In the genomic region with DNA sequence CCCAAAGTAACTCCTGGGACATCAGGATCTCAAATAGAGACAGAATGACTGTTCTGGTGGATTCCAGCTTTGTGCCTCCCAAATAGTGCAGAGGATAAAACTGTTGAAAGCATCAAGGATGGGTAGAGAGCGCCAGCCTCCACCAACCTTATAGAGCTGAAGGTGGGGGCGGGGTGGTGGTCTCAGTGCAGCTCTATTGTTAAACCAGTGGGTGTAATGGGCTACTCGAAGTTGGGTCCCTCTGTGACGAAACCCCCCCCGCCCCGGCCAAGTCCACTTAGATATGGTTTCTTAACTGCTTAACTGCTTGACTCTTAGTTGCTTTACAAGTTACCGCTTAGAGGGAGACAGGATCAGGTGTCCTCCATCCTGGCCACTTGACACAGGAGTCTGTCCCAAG, we compare ENCODE assay signal across 8 cellular contexts. TPM values are rescaled to one million over a fixed set of nuclear protein-coding genes. Genes with fewer than 3 reads are reported as not detected.
DNase-seq lines count a peak whose midpoint lies in the region; ATAC-seq, FAIRE-seq and TF ChIP-seq lines count a peak whose summit lies in the region.

No MANE protein-coding gene starts in this region.

- no peak for TF ChIP-seq CTCF in GM12864 (IDR thresholded peaks at IDR 0.05; ENCODE audit: low read depth, low read length, missing control alignments)
- no peak for TF ChIP-seq CTCF in fibroblast of lung (conservative IDR thresholded peaks at IDR 0.05 in 1 of 2, IDR thresholded peaks at IDR 0.05 in 1 of 2; ENCODE audit: low read depth in 1 of 2, low read length in 2 of 2)
- no peak for TF ChIP-seq CTCF in psoas muscle (IDR thresholded peaks at IDR 0.05)

- H3K27me3 ChIP-seq in fibroblast of lung (ENCODE audit: control insufficient read depth, insufficient read depth, low read length) (no peaks in the 10 kb centered on the region), psoas muscle (ENCODE audit: insufficient read depth in 3 of 3, low read length in 2 of 3) (no peaks in the 10 kb centered on the region)

- H3K36me3 ChIP-seq in fibroblast of lung (ENCODE audit: control insufficient read depth, insufficient read depth, low read length): peaks cover 7% of the 10 kb centered on the region
- H3K36me3 ChIP-seq in psoas muscle (ENCODE audit: insufficient read depth in 1 of 2, low read depth in 1 of 2): peaks cover 16 to 65% of the 10 kb centered on the region in 2 donors

- intact Hi-C loops in psoas muscle (cut with DNase I): loop anchor here in 1 of 2 donors (5.0 to 10.0 kb wide), 2 partner anchors 269 to 327 kb away; no protein-coding TSS in a partner anchor

- H3K4me3 ChIP-seq in GM12864 (ENCODE audit: low read depth, low read length): peak overlapping the region; percentile 78
- H3K4me3 ChIP-seq in fibroblast of lung (replicated peaks in 1 of 4; ENCODE audit: control extremely low read depth in 1 of 4, insufficient read depth in 1 of 4, low read depth in 3 of 4, low read length in 4 of 4): peak overlapping the region; percentile 69 to 98 (median 76)
- peak overlapping the region; percentile 93 for H3K4me3 ChIP-seq in psoas muscle

- 14 to 15% (median 15%) methylated on average over 7 of the region's 7 CpGs for WGBS in psoas muscle, 3 donors

- H3K9me3 ChIP-seq in fibroblast of lung (ENCODE audit: control insufficient read depth, insufficient read depth, low read depth, low read length) (no peaks in the 10 kb centered on the region), psoas muscle (no peaks in the 10 kb centered on the region)

- H3K4me2 ChIP-seq in fibroblast of lung (ENCODE audit: extremely low read depth, insufficient read depth, low read length): peak overlapping the region; percentile 85

- no peak overlapping the region for H2AFZ ChIP-seq in fibroblast of lung (ENCODE audit: low read length)

- ATAC-seq in psoas muscle: peak in 2 of 4 donors; percentile 12 to 23

- H3K9ac ChIP-seq in fibroblast of lung (ENCODE audit: insufficient read depth, low read length): peak overlapping the region; percentile 95

- peaks cover 28% of the 10 kb centered on the region for H3K79me2 ChIP-seq in fibroblast of lung (ENCODE audit: control insufficient read depth, insufficient read depth, low read length)

- peaks cover 9% of the 10 kb centered on the region for H3K4me1 ChIP-seq in fibroblast of lung (ENCODE audit: control insufficient read depth, extremely low read depth, insufficient read depth, low read length)
- peaks cover 13% of the 10 kb centered on the region for H3K4me1 ChIP-seq in psoas muscle

- H3K27ac ChIP-seq in fibroblast of lung (ENCODE audit: insufficient read depth, low read length): peak overlapping the region; percentile 82
- H3K27ac ChIP-seq in psoas muscle: peak overlapping the region; percentile 85

- no peak for FAIRE-seq in HTR-8/SVneo (lab: Jason Lieb, UNC)

- DNase-seq in GM12864 (ENCODE audit: low read depth): no peak
- DNase-seq in RKO (ENCODE audit: low spot score): peak; percentile 23
- no peak for DNase-seq in fibroblast of lung (ENCODE audit: low read depth in 2 of 2)
- no peak for DNase-seq in psoas muscle
- no peak for DNase-seq in NCI-H748 treated with DMSO at 0.1 percent for 48 hours (lab: John Stamatoyannopoulos, UW)
- DNase-seq in occipital lobe (lab: John Stamatoyannopoulos, UW): no peak
- DNase-seq in HTR-8/SVneo (ENCODE audit: insufficient read length, low spot score): no peak
- no peak for DNase-seq in stimulated activated CD4-positive, alpha-beta T cell treated with anti-CD3 and anti-CD28 coated beads, Interleukin-4, amount 100 ng/mL, for 1 hour

- no peaks in the 10 kb centered on the region for H4K20me1 ChIP-seq in fibroblast of lung (ENCODE audit: control insufficient read depth, extremely low read depth, insufficient read depth, low read length)

RNA-seq across cellular contexts. Expression of gene DHX30, which starts 22.7 kb away (rescaled TPM):
- 43.1 and 47.1 TPM in 2 replicates for total RNA-seq in fibroblast of lung
- 27.4 and 38.8 TPM in 2 replicates for polyA plus RNA-seq in fibroblast of lung
- 28.3 and 42.5 TPM in 2 replicates for polyA plus RNA-seq in fibroblast of lung (2012)
- polyA minus RNA-seq in fibroblast of lung (ENCODE audit: low replicate concordance): 63.1 and 104 TPM in 2 replicates
- 10 to 100 TPM; 43.3 to 62.3 (median 52.3) TPM for total RNA-seq in psoas muscle
- 10 to 100 TPM; 40.6 to 57.2 (median 48.8) TPM for polyA plus RNA-seq in psoas muscle
- total RNA-seq in occipital lobe: 69.1 TPM

RNA-seq across cellular contexts. Expression of gene SMARCC1, which starts 43.9 kb away (rescaled TPM):
- total RNA-seq in fibroblast of lung (23.1 and 27.0 TPM in 2 replicates), psoas muscle (10 to 100 TPM; 29.2 to 54.3 (median 35.7) TPM), occipital lobe (104 TPM)
- polyA plus RNA-seq in fibroblast of lung (23.6 and 31.1 TPM in 2 replicates), psoas muscle (10 to 100 TPM; 10.7 to 38.8 (median 18.2) TPM)
- 28.9 and 35.2 TPM in 2 replicates for polyA plus RNA-seq in fibroblast of lung (2012)
- polyA minus RNA-seq in fibroblast of lung (ENCODE audit: low replicate concordance): 66.4 and 95.5 TPM in 2 replicates
